ENCODE assay signal across 25 cellular contexts in the genomic region with DNA sequence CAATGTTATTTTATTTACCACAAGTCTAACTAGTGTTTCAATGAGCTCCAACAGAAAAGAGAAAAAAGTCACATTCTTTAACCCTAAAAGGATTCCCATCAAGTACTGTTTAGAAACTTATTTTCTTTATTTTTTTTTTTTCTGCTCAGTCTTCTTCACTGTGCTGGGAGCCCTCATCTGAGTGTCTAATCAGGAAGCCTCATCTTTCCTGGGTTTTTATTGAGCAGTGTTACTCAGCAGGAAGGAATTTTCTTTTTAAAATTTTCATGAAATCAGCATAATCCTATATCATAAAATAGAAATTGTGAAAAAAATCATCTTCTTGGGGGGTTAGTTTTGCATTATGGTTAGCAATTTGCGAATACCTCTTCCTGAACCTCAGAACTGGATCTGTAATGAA.
DNase-seq lines count a peak whose midpoint lies in the region; ATAC-seq and TF ChIP-seq lines count a peak whose summit lies in the region.
"Had no signal": no experiment of that assay in that cellular context is flagged by ENCODE, and none has a peak within 500 bp of the region (broad histone marks: within the 10 kb centered on the region; RNA-seq: fewer than 3 reads in every experiment).

No MANE protein-coding gene starts in this region.

- H3K4me1 ChIP-seq in A673 (ENCODE audit: insufficient read depth, low read length, poor library complexity, severe bottlenecking) (no peaks in the 10 kb centered on the region), HUES48 (ENCODE audit: control insufficient read depth, insufficient read depth, low read length) (peaks cover 26% of the 10 kb centered on the region), mesenchymal stem cell (ENCODE audit: control insufficient read depth, insufficient read depth, low read depth, low read length) (no peaks in the 10 kb centered on the region), left lung (no peaks in the 10 kb centered on the region)
- H3K4me1 ChIP-seq: body of pancreas, Peyer's patch, right atrium auricular region, upper lobe of right lung had no signal

- H3K4ac ChIP-seq in mesenchymal stem cell (ENCODE audit: low read depth in 1 of 2, low read length in 2 of 2) = no peak overlapping the region

- no peak overlapping the region for H3K23ac ChIP-seq in mesenchymal stem cell (ENCODE audit: low read length in 2 of 2)

- no peak overlapping the region for H2BK12ac ChIP-seq in mesenchymal stem cell (ENCODE audit: low read length in 2 of 2)

- no peak for ATAC-seq in GM18517 (IDR thresholded peaks at IDR 0.05; ENCODE audit: unreplicated experiment)
- no peak for ATAC-seq in left lung
- ATAC-seq: body of pancreas, upper lobe of right lung had no signal

- H3K9ac ChIP-seq in HUES48 (ENCODE audit: low read depth, low read length) (no peak overlapping the region), mesenchymal stem cell (ENCODE audit: low read length) (no peak overlapping the region)

- H3K4me3 ChIP-seq in A673 (ENCODE audit: low read depth, low read length, poor library complexity, severe bottlenecking) (no peak overlapping the region), HUES48 (ENCODE audit: low read depth, low read length) (no peak overlapping the region), mesenchymal stem cell (ENCODE audit: insufficient read depth in 1 of 2, low read depth in 1 of 2, low read length in 2 of 2) (no peak overlapping the region), left lung (no peak overlapping the region)
- H3K4me3 ChIP-seq: body of pancreas, lung, Peyer's patch, right atrium auricular region, upper lobe of right lung had no signal

- TF ChIP-seq CTCF in A673 (conservative IDR thresholded peaks at IDR 0.05; ENCODE audit: low read depth, low read length) = no peak
- TF ChIP-seq CTCF in left lung (IDR thresholded peaks at IDR 0.05) = no peak

- BruUV-seq in A673 (replicated peaks; lab: Mats Ljungman, UMichigan) = no TSS peak

- H2BK15ac ChIP-seq in mesenchymal stem cell (ENCODE audit: low read depth, poor library complexity, severe bottlenecking) = no peak overlapping the region

- no peak overlapping the region for H2AFZ ChIP-seq in mesenchymal stem cell (ENCODE audit: low read depth, low read length)

- H2BK5ac ChIP-seq in mesenchymal stem cell (ENCODE audit: low read depth, low read length, poor library complexity, severe bottlenecking) = no peak overlapping the region

- no peak overlapping the region for H3K18ac ChIP-seq in mesenchymal stem cell (ENCODE audit: low read depth in 1 of 2, low read length in 2 of 2)

- H3K27ac ChIP-seq in A673 (ENCODE audit: low read depth, low read length, poor library complexity, severe bottlenecking) (no peak overlapping the region), HUES48 (ENCODE audit: low read depth, low read length) (peak overlapping the region; percentile 31), mesenchymal stem cell (ENCODE audit: low read length, poor library complexity, severe bottlenecking) (no peak overlapping the region), left lung (no peak overlapping the region)
- H3K27ac ChIP-seq: 22Rv1, body of pancreas, epithelial cell of prostate, Peyer's patch, right atrium auricular region, upper lobe of right lung had no signal

- H3K9me3 ChIP-seq in A673 (ENCODE audit: low read depth, low read length, poor library complexity, severe bottlenecking) (peaks cover 5% of the 10 kb centered on the region), HUES48 (ENCODE audit: control insufficient read depth, insufficient read depth, low read length) (no peaks in the 10 kb centered on the region), mesenchymal stem cell (ENCODE audit: control insufficient read depth, low read length) (peaks cover 5% of the 10 kb centered on the region), left lung (peaks cover 0 to 12% of the 10 kb centered on the region in 2 donors)
- H3K9me3 ChIP-seq: Peyer's patch, upper lobe of right lung had no signal

- H3K36me3 ChIP-seq in A673 (ENCODE audit: insufficient read depth, low read length, poor library complexity, severe bottlenecking) (no peaks in the 10 kb centered on the region), HUES48 (ENCODE audit: control insufficient read depth, insufficient read depth, low read length) (no peaks in the 10 kb centered on the region), mesenchymal stem cell (ENCODE audit: control insufficient read depth in 1 of 2, insufficient read depth in 2 of 2, low read depth in 1 of 2, low read length in 2 of 2) (no peaks in the 10 kb centered on the region), left lung (no peaks in the 10 kb centered on the region)
- H3K36me3 ChIP-seq: Peyer's patch, right atrium auricular region, upper lobe of right lung had no signal

- 100% methylated on average over 1 of the region's 1 CpG for WGBS in mesenchymal stem cell

- H2AK5ac ChIP-seq in mesenchymal stem cell (ENCODE audit: low read length, severe bottlenecking) = no peak overlapping the region

- POLR2A ChIA-PET in A673 (lab: Charles Lee; ENCODE audit: low non-redundant PET) = no interaction called here

- H3K27me3 ChIP-seq in A673 (replicated peaks; ENCODE audit: insufficient read depth, low read depth, low read length, poor library complexity) (no peaks in the 10 kb centered on the region), HUES48 (ENCODE audit: control insufficient read depth, insufficient read depth, low read length) (no peaks in the 10 kb centered on the region), mesenchymal stem cell (ENCODE audit: control insufficient read depth in 1 of 2, insufficient read depth in 1 of 2, low read length in 2 of 2) (no peaks in the 10 kb centered on the region), left lung (no peaks in the 10 kb centered on the region)
- H3K27me3 ChIP-seq: body of pancreas, Peyer's patch, right atrium auricular region, upper lobe of right lung had no signal

- H3K4me2 ChIP-seq in mesenchymal stem cell (ENCODE audit: low read length, poor library complexity, severe bottlenecking) = no peak overlapping the region

- H3K14ac ChIP-seq in mesenchymal stem cell (ENCODE audit: low read length in 2 of 2) = no peak overlapping the region

- no peak overlapping the region for H2BK120ac ChIP-seq in mesenchymal stem cell (ENCODE audit: low read depth, low read length)

- DNase-seq in A673 (ENCODE audit: low spot score) = peak; percentile 34
- DNase-seq in amniotic epithelial cell (ENCODE audit: low read depth) = peak; percentile 17
- DNase-seq in mesenchymal stem cell = peak; percentile 8
- no peak for DNase-seq in left lung
- no peak for DNase-seq in islet precursor cell
- DNase-seq in stimulated activated naive CD4-positive, alpha-beta T cell (lab: John Stamatoyannopoulos, UW) = no peak
- DNase-seq: activated CD4-positive, alpha-beta memory T cell treated with anti-CD3 and anti-CD28 coated beads, Interleukin-2, amount 10 ng/mL, durations not matched to agents 7 days and 5 days; activated CD4-positive, alpha-beta T cell treated with anti-CD3 and anti-CD28 coated beads for 1 hour; body of pancreas; CD4-positive, alpha-beta memory T cell; H7; NCI-H1092 treated with DMSO at 0.1 percent for 48 hours; NCI-H187 treated with DMSO at 0.1 percent for 48 hours; NCI-H2171 treated with DMSO at 0.1 percent for 48 hours; NCI-H524 treated with DMSO at 0.1 percent for 48 hours; Peyer's patch; stimulated activated CD4-positive, alpha-beta T cell treated with anti-CD3 and anti-CD28 coated beads, Interleukin-12 subunit alpha, Interleukin-12 subunit beta, amount 100 ng/mL, for 4 hours; stimulated activated CD4-positive, alpha-beta T cell treated with anti-CD3 and anti-CD28 coated beads, Interleukin-4, amount 100 ng/mL, for 1 hour; upper lobe of right lung had no signal

- H3K79me1 ChIP-seq in mesenchymal stem cell (replicated peaks; ENCODE audit: low read length, poor library complexity, severe bottlenecking) = no peaks in the 10 kb centered on the region

- no peak overlapping the region for H4K8ac ChIP-seq in mesenchymal stem cell (ENCODE audit: low read length)

- intact Hi-C loops in A673 (cut with micrococcal nuclease; ENCODE audit: unreplicated experiment) (no loop called here), left lung (cut with DNase I) (no loop called here)

- CTCF ChIA-PET in A673 (lab: Charles Lee) = no interaction called here

- H4K91ac ChIP-seq in mesenchymal stem cell (ENCODE audit: low read length) = no peak overlapping the region

Comparison
In these comparisons a context has a peak if more than half of its experiments do, and no peak if none do; other contexts are left out.
1. DNase-seq: peak in A673 (single experiment), amniotic epithelial cell (single experiment) and mesenchymal stem cell (single experiment); none in left lung (0 of 2), islet precursor cell (single experiment) and stimulated activated naive CD4-positive, alpha-beta T cell (0 of 6).